Comparison of ENCODE assay signal across 23 cellular contexts in genomic region chr13:94065741-94066140, GRCh38.
DNase-seq lines count a peak whose midpoint lies in the region; ATAC-seq and TF ChIP-seq lines count a peak whose summit lies in the region.
"Had no signal": no experiment of that assay in that cellular context is flagged by ENCODE, and none has a peak within 500 bp of the region (broad histone marks: within the 10 kb centered on the region; RNA-seq: fewer than 3 reads in every experiment).

No MANE protein-coding gene starts in this region.

- no peak overlapping the region for H3K4me3 ChIP-seq in osteoblast (ENCODE audit: insufficient read depth, low read length)
- H3K4me3 ChIP-seq: coronary artery, heart right ventricle, mucosa of descending colon had no signal

- H3K27ac ChIP-seq in osteoblast (ENCODE audit: low read depth, low read length), result no peak overlapping the region
- H3K27ac ChIP-seq: coronary artery, heart right ventricle, RWPE1 had no signal

- H4K20me1 ChIP-seq in osteoblast (ENCODE audit: insufficient read depth, low read length), result no peaks in the 10 kb centered on the region

- ATAC-seq in GM18519 (IDR thresholded peaks at IDR 0.05; ENCODE audit: low FRiP score, unreplicated experiment), result no peak
- no peak for ATAC-seq in HG02840 (IDR thresholded peaks at IDR 0.05; ENCODE audit: low FRiP score, unreplicated experiment)
- no peak for ATAC-seq in HG03469 (IDR thresholded peaks at IDR 0.05; ENCODE audit: unreplicated experiment)
- ATAC-seq: heart right ventricle, HepG2, mucosa of descending colon had no signal

- H3K4me2 ChIP-seq in osteoblast (ENCODE audit: insufficient read depth, low read length), result no peak overlapping the region

- no peaks in the 10 kb centered on the region for H3K79me2 ChIP-seq in osteoblast (ENCODE audit: insufficient read depth, low read length)

- no peaks in the 10 kb centered on the region for H3K36me3 ChIP-seq in osteoblast (ENCODE audit: insufficient read depth, low read length)
- H3K36me3 ChIP-seq: heart right ventricle had no signal

- H2AFZ ChIP-seq in osteoblast (ENCODE audit: low read length), result no peak overlapping the region

- peak overlapping the region; percentile 66 for H3K27ac Mint-ChIP-seq in chondrocyte (ENCODE audit: unreplicated experiment)
- H3K27ac Mint-ChIP-seq in progenitor cell of endocrine pancreas, result no peak overlapping the region
- H3K27ac Mint-ChIP-seq: activated B cell treated with CpG ODN at 0.5 μM for 24 hours; activated naive CD8-positive, alpha-beta T cell; activated T-helper 2 cell treated with anti-CD3 and anti-CD28 coated beads, Interferon-gamma antibody, Interleukin-2, Interleukin-4, amounts not matched to agents 10 μg/mL and 5 μg/mL and 100 μg/mL, durations not matched to agents 14 hours and 24 hours and 36 hours; CD4-positive, alpha-beta T cell; nephron progenitor cell had no signal

- peaks cover 19% of the 10 kb centered on the region for H3K4me1 ChIP-seq in osteoblast (ENCODE audit: insufficient read depth, low read length)
- H3K4me1 ChIP-seq: heart right ventricle had no signal

- H3K36me3 Mint-ChIP-seq in chondrocyte (ENCODE audit: low read depth) (peaks cover 4% of the 10 kb centered on the region), progenitor cell of endocrine pancreas (ENCODE audit: insufficient read depth) (peaks cover 18% of the 10 kb centered on the region)
- H3K36me3 Mint-ChIP-seq: activated naive CD8-positive, alpha-beta T cell had no signal

- no peaks in the 10 kb centered on the region for H3K27me3 ChIP-seq in osteoblast (ENCODE audit: insufficient read depth, low read length)
- H3K27me3 ChIP-seq: heart right ventricle had no signal

- H3K27me3 Mint-ChIP-seq in chondrocyte (ENCODE audit: low read depth), result no peaks in the 10 kb centered on the region
- no peaks in the 10 kb centered on the region for H3K27me3 Mint-ChIP-seq in progenitor cell of endocrine pancreas
- H3K27me3 Mint-ChIP-seq: activated B cell treated with CpG ODN at 0.5 μM for 24 hours; activated naive CD8-positive, alpha-beta T cell; CD4-positive, alpha-beta T cell had no signal

- H3K9me3 ChIP-seq in osteoblast (ENCODE audit: low read depth, low read length), result no peaks in the 10 kb centered on the region
- H3K9me3 ChIP-seq: heart right ventricle, mucosa of descending colon had no signal

- H3K4me1 Mint-ChIP-seq in chondrocyte (ENCODE audit: low read depth) (peaks cover 50% of the 10 kb centered on the region), progenitor cell of endocrine pancreas (ENCODE audit: low read depth) (no peaks in the 10 kb centered on the region)
- H3K4me1 Mint-ChIP-seq: activated B cell treated with CpG ODN at 0.5 μM for 24 hours had no signal

- H3K4me3 Mint-ChIP-seq in chondrocyte (ENCODE audit: unreplicated experiment) (no peak overlapping the region), progenitor cell of endocrine pancreas (ENCODE audit: low read depth) (no peak overlapping the region)
- H3K4me3 Mint-ChIP-seq: activated B cell treated with CpG ODN at 0.5 μM for 24 hours; activated naive CD8-positive, alpha-beta T cell; brain; CD4-positive, alpha-beta T cell; nephron progenitor cell had no signal

- DNase-seq in DMS79 (lab: John Stamatoyannopoulos, UW) (peak; percentile 48), NCI-H69 (lab: John Stamatoyannopoulos, UW) (peak; percentile 67), chondrocyte (ENCODE audit: low spot score) (no peak), osteoblast (ENCODE audit: insufficient read length, low spot score, missing footprints) (peak; percentile 66), progenitor cell of endocrine pancreas (ENCODE audit: low spot score, unreplicated experiment) (no peak)
- DNase-seq: activated B cell treated with CpG ODN at 0.5 μM for 24 hours; activated CD4-positive, alpha-beta T cell treated with anti-CD3 and anti-CD28 coated beads, Interleukin-2, amount 50 U/mL, for 4 hours; activated CD8-positive, alpha-beta memory T cell treated with anti-CD3 and anti-CD28 coated beads, Interleukin-2, amount 50 U/mL, for 4 hours; CD4-positive, alpha-beta T cell; DMS153; heart right ventricle; mucosa of descending colon; NCI-H510A; nephron progenitor cell had no signal

- TF ChIP-seq CTCF in chondrocyte (IDR thresholded peaks at IDR 0.05), result no peak
- no peak for TF ChIP-seq CTCF in osteoblast (IDR thresholded peaks at IDR 0.05; ENCODE audit: extremely low read depth, low read depth, low read length)
- TF ChIP-seq CTCF in progenitor cell of endocrine pancreas (IDR thresholded peaks at IDR 0.05; ENCODE audit: unreplicated experiment), result no peak

- H3K9me3 Mint-ChIP-seq in chondrocyte (ENCODE audit: low read depth) (no peaks in the 10 kb centered on the region), progenitor cell of endocrine pancreas (ENCODE audit: low read depth) (peaks cover 14% of the 10 kb centered on the region)
- H3K9me3 Mint-ChIP-seq: activated T-helper 2 cell treated with anti-CD3 and anti-CD28 coated beads, Interferon-gamma antibody, Interleukin-2, Interleukin-4, amounts not matched to agents 10 μg/mL and 5 μg/mL and 100 μg/mL, durations not matched to agents 14 hours and 24 hours and 36 hours; CD4-positive, alpha-beta T cell had no signal

Comparison
In these comparisons a context has a peak if more than half of its experiments do, and no peak if none do; other contexts are left out.
1. DNase-seq: peak in DMS79 (single experiment), NCI-H69 (single experiment) and osteoblast (single experiment); none in chondrocyte (single experiment) and progenitor cell of endocrine pancreas (single experiment).